1 cellular context compared by ENCODE assay signal in genomic region chr22:30500628-30501027, GRCh38.
TF ChIP-seq lines count a peak whose summit lies in the region.

No MANE protein-coding gene starts in this region.

TF ChIP-seq in HepG2, 621 proteins besides CTCF, POLR2A, EP300 and RAD21:
- TF ChIP-seq ZKSCAN1 (IDR thresholded peaks at IDR 0.05; ENCODE audit: low read length) (peak; percentile 78; the same call in 1 of the 2 replicates), ZBTB39 (CRISPR knock-in tag; IDR thresholded peaks at IDR 0.05) (no peak)
